In the genomic region with DNA sequence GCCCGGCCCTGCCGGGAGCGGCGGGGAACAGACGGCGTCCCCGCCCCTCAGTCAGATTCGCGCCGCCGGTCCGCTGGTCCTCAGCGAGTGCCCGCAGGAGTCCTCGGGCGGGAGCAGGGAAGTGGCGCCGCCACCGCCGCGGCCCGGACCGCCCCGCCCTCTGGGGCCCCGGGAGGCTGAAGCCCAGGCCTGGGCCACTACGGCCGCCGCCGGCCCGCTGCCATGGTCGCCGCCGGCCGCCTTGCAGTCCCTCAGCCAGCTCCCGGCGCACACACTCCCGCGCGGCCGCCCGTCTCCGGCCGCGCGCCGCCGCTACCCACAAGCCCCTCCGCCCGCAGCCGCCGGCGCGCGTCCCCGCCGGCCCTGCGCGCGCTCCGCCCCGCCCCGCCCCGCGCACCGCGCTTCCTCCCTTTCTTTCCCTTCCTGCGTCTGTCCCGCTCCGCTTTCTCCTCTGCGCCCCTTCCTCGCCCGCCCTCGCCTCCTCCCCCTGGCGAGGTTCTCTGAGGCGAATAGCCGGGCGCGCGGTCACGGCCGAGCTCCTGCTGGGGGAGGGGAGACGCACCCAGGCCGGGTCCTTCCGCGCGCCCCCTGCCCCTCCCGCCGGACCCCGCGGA, we compare ENCODE assay signal across 1 cellular context.
TF ChIP-seq lines count a peak whose summit lies in the region.

Gene ROCK2, minus strand, starts transcription at position 295 of the 614 bp plus-strand sequence. CDS start 500 bp downstream, outside the sequence.

TF ChIP-seq in H1, 55 proteins besides CTCF, POLR2A, EP300 and RAD21 (continued from another document):
- 0 out of 4 replicates have a peak, but pooled peaks of 1 of the 2 experiments have one; percentile 7 for TF ChIP-seq SIN3A (conservative IDR thresholded peaks at IDR 0.05 in 1 of 2, IDR thresholded peaks at IDR 0.05 in 1 of 2; ENCODE audit: low read depth in 1 of 2, low read length in 2 of 2)
- TF ChIP-seq SIRT6 (IDR thresholded peaks at IDR 0.05; ENCODE audit: low read length): no peak
- peak; percentile 11 for TF ChIP-seq EZH2 (IDR thresholded peaks at IDR 0.05; ENCODE audit: low read depth, low read length, severe bottlenecking)
- 0 out of 2 replicates have a peak, but pooled peaks have one; percentile 23 for TF ChIP-seq MAX (IDR thresholded peaks at IDR 0.05)
- TF ChIP-seq JUN (IDR thresholded peaks at IDR 0.05; ENCODE audit: low read depth, low read length): no peak
- no peak for TF ChIP-seq CBX5 (IDR thresholded peaks at IDR 0.05; ENCODE audit: low read depth, low read length)
- 0 out of 2 replicates have a peak, but pooled peaks have one; percentile 1 for TF ChIP-seq EGR1 (IDR thresholded peaks at IDR 0.05; ENCODE audit: borderline replicate concordance, low read depth, low read length)
- TF ChIP-seq TAF1 (IDR thresholded peaks at IDR 0.05; ENCODE audit: low read depth, low read length): peak; percentile 64; the same call in 1 of the 2 replicates
- peak; percentile 68 for TF ChIP-seq PHF8 (conservative IDR thresholded peaks at IDR 0.05; ENCODE audit: low read depth, low read length)
- TF ChIP-seq POLR2AphosphoS5 (IDR thresholded peaks at IDR 0.05; ENCODE audit: low read depth, low read length): peak; percentile 43
